ENCODE assay signal across 1 cellular context in genomic region chr13:36706755-36707154, GRCh38.
TF ChIP-seq lines count a peak whose summit lies in the region.

No MANE protein-coding gene starts in this region.

TF ChIP-seq in GM23338, 12 proteins besides CTCF, POLR2A, EP300 and RAD21 (continued from another document):
- TF ChIP-seq, protein P1, sequence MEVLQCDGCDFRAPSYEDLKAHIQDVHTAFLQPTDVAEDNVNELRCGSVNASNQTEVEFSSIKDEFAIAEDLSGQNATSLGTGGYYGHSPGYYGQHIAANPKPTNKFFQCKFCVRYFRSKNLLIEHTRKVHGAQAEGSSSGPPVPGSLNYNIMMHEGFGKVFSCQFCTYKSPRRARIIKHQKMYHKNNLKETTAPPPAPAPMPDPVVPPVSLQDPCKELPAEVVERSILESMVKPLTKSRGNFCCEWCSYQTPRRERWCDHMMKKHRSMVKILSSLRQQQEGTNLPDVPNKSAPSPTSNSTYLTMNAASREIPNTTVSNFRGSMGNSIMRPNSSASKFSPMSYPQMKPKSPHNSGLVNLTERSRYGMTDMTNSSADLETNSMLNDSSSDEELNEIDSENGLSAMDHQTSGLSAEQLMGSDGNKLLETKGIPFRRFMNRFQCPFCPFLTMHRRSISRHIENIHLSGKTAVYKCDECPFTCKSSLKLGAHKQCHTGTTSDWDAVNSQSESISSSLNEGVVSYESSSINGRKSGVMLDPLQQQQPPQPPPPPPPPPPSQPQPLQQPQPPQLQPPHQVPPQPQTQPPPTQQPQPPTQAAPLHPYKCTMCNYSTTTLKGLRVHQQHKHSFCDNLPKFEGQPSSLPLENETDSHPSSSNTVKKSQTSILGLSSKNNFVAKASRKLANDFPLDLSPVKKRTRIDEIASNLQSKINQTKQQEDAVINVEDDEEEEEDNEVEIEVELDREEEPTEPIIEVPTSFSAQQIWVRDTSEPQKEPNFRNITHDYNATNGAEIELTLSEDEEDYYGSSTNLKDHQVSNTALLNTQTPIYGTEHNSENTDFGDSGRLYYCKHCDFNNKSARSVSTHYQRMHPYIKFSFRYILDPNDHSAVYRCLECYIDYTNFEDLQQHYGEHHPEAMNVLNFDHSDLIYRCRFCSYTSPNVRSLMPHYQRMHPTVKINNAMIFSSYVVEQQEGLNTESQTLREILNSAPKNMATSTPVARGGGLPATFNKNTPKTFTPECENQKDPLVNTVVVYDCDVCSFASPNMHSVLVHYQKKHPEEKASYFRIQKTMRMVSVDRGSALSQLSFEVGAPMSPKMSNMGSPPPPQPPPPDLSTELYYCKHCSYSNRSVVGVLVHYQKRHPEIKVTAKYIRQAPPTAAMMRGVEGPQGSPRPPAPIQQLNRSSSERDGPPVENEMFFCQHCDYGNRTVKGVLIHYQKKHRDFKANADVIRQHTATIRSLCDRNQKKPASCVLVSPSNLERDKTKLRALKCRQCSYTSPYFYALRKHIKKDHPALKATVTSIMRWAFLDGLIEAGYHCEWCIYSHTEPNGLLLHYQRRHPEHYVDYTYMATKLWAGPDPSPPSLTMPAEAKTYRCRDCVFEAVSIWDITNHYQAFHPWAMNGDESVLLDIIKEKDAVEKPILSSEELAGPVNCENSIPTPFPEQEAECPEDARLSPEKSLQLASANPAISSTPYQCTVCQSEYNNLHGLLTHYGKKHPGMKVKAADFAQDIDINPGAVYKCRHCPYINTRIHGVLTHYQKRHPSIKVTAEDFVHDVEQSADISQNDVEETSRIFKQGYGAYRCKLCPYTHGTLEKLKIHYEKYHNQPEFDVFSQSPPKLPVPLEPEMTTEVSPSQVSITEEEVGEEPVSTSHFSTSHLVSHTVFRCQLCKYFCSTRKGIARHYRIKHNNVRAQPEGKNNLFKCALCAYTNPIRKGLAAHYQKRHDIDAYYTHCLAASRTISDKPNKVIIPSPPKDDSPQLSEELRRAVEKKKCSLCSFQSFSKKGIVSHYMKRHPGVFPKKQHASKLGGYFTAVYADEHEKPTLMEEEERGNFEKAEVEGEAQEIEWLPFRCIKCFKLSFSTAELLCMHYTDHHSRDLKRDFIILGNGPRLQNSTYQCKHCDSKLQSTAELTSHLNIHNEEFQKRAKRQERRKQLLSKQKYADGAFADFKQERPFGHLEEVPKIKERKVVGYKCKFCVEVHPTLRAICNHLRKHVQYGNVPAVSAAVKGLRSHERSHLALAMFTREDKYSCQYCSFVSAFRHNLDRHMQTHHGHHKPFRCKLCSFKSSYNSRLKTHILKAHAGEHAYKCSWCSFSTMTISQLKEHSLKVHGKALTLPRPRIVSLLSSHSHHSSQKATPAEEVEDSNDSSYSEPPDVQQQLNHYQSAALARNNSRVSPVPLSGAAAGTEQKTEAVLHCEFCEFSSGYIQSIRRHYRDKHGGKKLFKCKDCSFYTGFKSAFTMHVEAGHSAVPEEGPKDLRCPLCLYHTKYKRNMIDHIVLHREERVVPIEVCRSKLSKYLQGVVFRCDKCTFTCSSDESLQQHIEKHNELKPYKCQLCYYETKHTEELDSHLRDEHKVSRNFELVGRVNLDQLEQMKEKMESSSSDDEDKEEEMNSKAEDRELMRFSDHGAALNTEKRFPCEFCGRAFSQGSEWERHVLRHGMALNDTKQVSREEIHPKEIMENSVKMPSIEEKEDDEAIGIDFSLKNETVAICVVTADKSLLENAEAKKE (CRISPR knock-in tag; IDR thresholded peaks at IDR 0.05), result no peak
- TF ChIP-seq ZNF331 (CRISPR knock-in tag; IDR thresholded peaks at IDR 0.05; ENCODE audit: low read depth), result no peak
- TF ChIP-seq EZH2 (IDR thresholded peaks at IDR 0.05; ENCODE audit: low read depth, unreplicated experiment), result no peak
- TF ChIP-seq STAT1 (IDR thresholded peaks at IDR 0.05; ENCODE audit: unreplicated experiment), result no peak
